8 cellular contexts compared by ENCODE assay signal in the genomic region with DNA sequence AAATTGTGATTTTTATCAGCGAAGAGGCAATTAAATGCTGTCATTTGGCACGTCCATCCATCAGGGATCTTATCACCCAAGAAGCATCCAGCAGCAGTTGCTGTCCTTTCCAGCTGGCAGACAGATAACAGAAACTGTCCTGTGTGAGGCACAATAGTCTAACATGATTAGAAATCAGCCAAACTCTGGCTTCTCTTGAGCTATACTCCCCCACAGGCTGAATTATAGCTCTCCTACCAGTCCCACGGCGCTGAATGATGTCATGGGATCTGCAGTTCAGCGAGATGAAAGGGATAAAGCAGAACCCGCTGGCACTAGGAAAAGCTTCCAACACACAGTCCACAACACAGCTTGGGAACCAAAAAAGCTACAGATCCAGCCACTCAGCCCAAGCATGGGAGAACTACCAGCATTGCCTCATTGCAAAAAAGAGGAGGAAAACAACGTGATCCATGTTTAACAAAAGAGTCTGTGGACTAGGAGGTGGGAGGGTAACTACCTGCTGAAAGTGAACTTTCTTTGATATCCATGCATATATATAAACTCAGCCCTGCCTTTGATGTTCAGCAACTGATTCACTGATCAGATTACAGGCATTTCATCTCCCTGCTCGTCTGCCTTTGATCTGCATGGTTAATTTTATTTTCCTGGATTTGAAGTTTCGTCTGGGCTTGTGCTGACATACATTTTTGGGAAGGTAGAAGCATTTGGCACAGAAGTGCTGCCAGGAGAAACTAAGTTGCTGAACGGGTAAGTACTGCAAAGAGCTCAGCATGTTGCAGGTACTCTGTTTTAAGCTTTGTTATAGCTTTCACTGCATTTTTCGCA. TPM values are rescaled to one million over a fixed set of nuclear protein-coding genes. Genes with fewer than 3 reads are reported as not detected.
A peak's percentile ranks its signal among the peaks of the same experiment; 100 is the strongest.
DNase-seq lines count a peak whose midpoint lies in the region; ATAC-seq, FAIRE-seq and TF ChIP-seq lines count a peak whose summit lies in the region.

A gene with protein sequence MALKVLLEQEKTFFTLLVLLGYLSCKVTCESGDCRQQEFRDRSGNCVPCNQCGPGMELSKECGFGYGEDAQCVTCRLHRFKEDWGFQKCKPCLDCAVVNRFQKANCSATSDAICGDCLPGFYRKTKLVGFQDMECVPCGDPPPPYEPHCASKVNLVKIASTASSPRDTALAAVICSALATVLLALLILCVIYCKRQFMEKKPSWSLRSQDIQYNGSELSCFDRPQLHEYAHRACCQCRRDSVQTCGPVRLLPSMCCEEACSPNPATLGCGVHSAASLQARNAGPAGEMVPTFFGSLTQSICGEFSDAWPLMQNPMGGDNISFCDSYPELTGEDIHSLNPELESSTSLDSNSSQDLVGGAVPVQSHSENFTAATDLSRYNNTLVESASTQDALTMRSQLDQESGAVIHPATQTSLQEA (plus strand): TSS at position 314 of the 828 bp plus-strand sequence. CDS start 19,772 bp downstream, outside the sequence.

- no peak for TF ChIP-seq POLR2A in endothelial cell of umbilical vein (IDR thresholded peaks at IDR 0.05; ENCODE audit: low read depth, low read length)

- ATAC-seq in naive thymus-derived CD4-positive, alpha-beta T cell, result peak; percentile 36

- dilution Hi-C loops in endothelial cell of umbilical vein (cut with MboI; ENCODE audit: extremely low pct_ligation_motif_present, low sequenced_read_pairs), result no loop called here

- H2AFZ ChIP-seq in endothelial cell of umbilical vein (ENCODE audit: low read depth, low read length), result no peak within 1 kb of the TSS

- POLR2A ChIA-PET in endothelial cell of umbilical vein (lab: Charles Lee), result no interaction called here
- POLR2A ChIA-PET in naive thymus-derived CD4-positive, alpha-beta T cell (lab: Charles Lee), result interaction anchor here (0.6 to 0.9 kb wide), 3 partner anchors 9 to 685 kb away, joined by 3 read pairs; no protein-coding TSS in a partner anchor

- no peak within 1 kb of the TSS for H3K4me2 ChIP-seq in endothelial cell of umbilical vein (ENCODE audit: insufficient read depth, low read length)

- H3K79me2 ChIP-seq in endothelial cell of umbilical vein (ENCODE audit: control insufficient read depth, insufficient read depth, low read length), result no peaks in the 10 kb centered on the region

- intact Hi-C loops in endothelial cell of umbilical vein (cut with micrococcal nuclease), result no loop called here
- intact Hi-C loops in naive thymus-derived CD4-positive, alpha-beta T cell (cut with micrococcal nuclease), result loop anchor here in 1 of 2 donors (10.0 kb wide), 2 partner anchors 204 to 654 kb away; no protein-coding TSS in a partner anchor

- H3K4me3 Mint-ChIP-seq in naive thymus-derived CD4-positive, alpha-beta T cell, result no peak within 1 kb of the TSS

- H3K27me3 ChIP-seq in endothelial cell of umbilical vein (ENCODE audit: control insufficient read depth in 2 of 2, insufficient read depth in 2 of 2, low read length in 2 of 2), result peaks cover 36 to 51% of the 10 kb centered on the region in 2 experiments
- peaks cover 2 to 3% of the 10 kb centered on the region in 2 donors for H3K27me3 ChIP-seq in naive thymus-derived CD4-positive, alpha-beta T cell (ENCODE audit: control insufficient read depth in 2 of 2, insufficient read depth in 2 of 2, low read length in 2 of 2)
- no peaks in the 10 kb centered on the region for H3K27me3 ChIP-seq in H7 (ENCODE audit: control insufficient read depth, insufficient read depth, low read length)

- H3K4me1 ChIP-seq in endothelial cell of umbilical vein (ENCODE audit: control insufficient read depth, extremely low read depth, insufficient read depth, low read length), result no peaks in the 10 kb centered on the region
- H3K4me1 ChIP-seq in naive thymus-derived CD4-positive, alpha-beta T cell (ENCODE audit: control insufficient read depth in 2 of 2, insufficient read depth in 2 of 2, low read length in 2 of 2), result no peaks in the 10 kb centered on the region

- no peaks in the 10 kb centered on the region for H3K9me1 ChIP-seq in endothelial cell of umbilical vein (replicated peaks; ENCODE audit: control insufficient read depth, extremely low read depth, insufficient read depth, low read length)

- no peak within 1 kb of the TSS for H3K27ac Mint-ChIP-seq in naive thymus-derived CD4-positive, alpha-beta T cell

- H3K36me3 ChIP-seq in endothelial cell of umbilical vein (ENCODE audit: control insufficient read depth in 2 of 2, extremely low read depth in 1 of 2, insufficient read depth in 2 of 2, low read length in 2 of 2), result no peaks in the 10 kb centered on the region
- no peaks in the 10 kb centered on the region for H3K36me3 ChIP-seq in naive thymus-derived CD4-positive, alpha-beta T cell (ENCODE audit: control insufficient read depth in 2 of 3, insufficient read depth in 3 of 3, low read length in 3 of 3)
- H3K36me3 ChIP-seq in H7 (replicated peaks; ENCODE audit: control insufficient read depth, insufficient read depth, low read length), result no peaks in the 10 kb centered on the region

- no peaks in the 10 kb centered on the region for H3K9me3 ChIP-seq in endothelial cell of umbilical vein (replicated peaks; ENCODE audit: control insufficient read depth, insufficient read depth, low read length)
- no peaks in the 10 kb centered on the region for H3K9me3 ChIP-seq in naive thymus-derived CD4-positive, alpha-beta T cell (ENCODE audit: control insufficient read depth in 2 of 3, low read length in 3 of 3)

- H3K9me3 Mint-ChIP-seq in naive thymus-derived CD4-positive, alpha-beta T cell, result no peaks in the 10 kb centered on the region

- peaks cover 0 to 11% (median 8%) of the 10 kb centered on the region in 7 donors for H3K4me1 Mint-ChIP-seq in naive thymus-derived CD4-positive, alpha-beta T cell

- CTCF ChIA-PET in endothelial cell of umbilical vein (lab: Charles Lee), result interaction anchor here (1.4 to 1.7 kb wide), 2 partner anchors 9 to 18 kb away, joined by 3 read pairs; no protein-coding TSS in a partner anchor
- CTCF ChIA-PET in naive thymus-derived CD4-positive, alpha-beta T cell (lab: Charles Lee), result no interaction called here

- no peak for TF ChIP-seq CTCF in endothelial cell of umbilical vein (IDR thresholded peaks at IDR 0.05; ENCODE audit: extremely low read depth in 1 of 2, insufficient read depth in 1 of 2, low read depth in 1 of 2, low read length in 2 of 2)

- H3K4me3 ChIP-seq in endothelial cell of umbilical vein (replicated peaks in 1 of 3; ENCODE audit: insufficient read depth in 1 of 3, low read depth in 1 of 3, low read length in 3 of 3) (no peak within 1 kb of the TSS), H7 (ENCODE audit: insufficient read depth, low read depth, low read length) (no peak within 1 kb of the TSS)
- no peak within 1 kb of the TSS for H3K4me3 ChIP-seq in naive thymus-derived CD4-positive, alpha-beta T cell (ENCODE audit: low read length)

- no peaks in the 10 kb centered on the region for H4K20me1 ChIP-seq in endothelial cell of umbilical vein (replicated peaks; ENCODE audit: control insufficient read depth, extremely low read depth, insufficient read depth, low read length)

- H3K36me3 Mint-ChIP-seq in naive thymus-derived CD4-positive, alpha-beta T cell, result no peaks in the 10 kb centered on the region

- peaks cover 29 to 75% (median 60%) of the 10 kb centered on the region in 5 donors for H3K27me3 Mint-ChIP-seq in naive thymus-derived CD4-positive, alpha-beta T cell

- no peak within 1 kb of the TSS for H3K9ac ChIP-seq in endothelial cell of umbilical vein (replicated peaks; ENCODE audit: extremely low read depth, insufficient read depth, low read length)

- DNase-seq in AG20443 (ENCODE audit: low spot score) (peak; percentile 75), NCI-H1694 (lab: John Stamatoyannopoulos, UW) (peak; percentile 40), endothelial cell of umbilical vein (ENCODE audit: low read depth, low spot score) (peak; percentile 8), NCI-H1436 treated with DMSO at 0.1 percent for 48 hours (lab: John Stamatoyannopoulos, UW) (no peak), H7 (no peak), H4 (ENCODE audit: low spot score) (no peak)
- DNase-seq in naive thymus-derived CD4-positive, alpha-beta T cell, result peak in 1 of 9 donors; percentile 5
- DNase-seq in activated CD8-positive, alpha-beta memory T cell treated with anti-CD3 and anti-CD28 coated beads for 24 hours, result no peak

- no TSS peak for BruUV-seq in endothelial cell of umbilical vein (replicated peaks; lab: Mats Ljungman, UMichigan)

- no peak within 1 kb of the TSS for H3K27ac ChIP-seq in endothelial cell of umbilical vein (ENCODE audit: insufficient read depth, low read depth, low read length)
- H3K27ac ChIP-seq in naive thymus-derived CD4-positive, alpha-beta T cell (ENCODE audit: low read depth, low read length), result no peak within 1 kb of the TSS

- no peak for FAIRE-seq in endothelial cell of umbilical vein (lab: Jason Lieb, UNC)

TF ChIP-seq in endothelial cell of umbilical vein, 7 proteins besides CTCF, POLR2A, EP300 and RAD21:
- no peak for TF ChIP-seq JUN (IDR thresholded peaks at IDR 0.05; ENCODE audit: borderline replicate concordance, insufficient read depth, insufficient read length, low read depth)
- TF ChIP-seq GATA2 (IDR thresholded peaks at IDR 0.05; ENCODE audit: insufficient read depth, insufficient read length, low read depth, low read length), result no peak
- TF ChIP-seq POLR2AphosphoS5 (IDR thresholded peaks at IDR 0.05; ENCODE audit: insufficient read depth, low read depth, low read length), result no peak
- peak; percentile 45 for TF ChIP-seq EZH2 (IDR thresholded peaks at IDR 0.05; ENCODE audit: borderline replicate concordance, low read depth, low read length, severe bottlenecking)
- no peak for TF ChIP-seq FOS (IDR thresholded peaks at IDR 0.05; ENCODE audit: borderline replicate concordance, insufficient read depth, low read length)
- no peak for TF ChIP-seq MYC (IDR thresholded peaks at IDR 0.05; ENCODE audit: low read depth, low read length)

RNA-seq across cellular contexts. Expression of the gene that starts here (rescaled TPM):
- 0.29 and 0.65 TPM in 2 replicates for total RNA-seq in endothelial cell of umbilical vein
- polyA plus RNA-seq in endothelial cell of umbilical vein, result 0.19 and 0.23 TPM in 2 replicates
- 0.18 and 0.28 TPM in 2 replicates for polyA plus RNA-seq in endothelial cell of umbilical vein (2011; cell fraction: cytosol; rRNA removed)
- 0.28 and 0.42 TPM in 2 replicates for polyA plus RNA-seq in endothelial cell of umbilical vein (2011; cell fraction: nucleus; rRNA removed)
- polyA plus RNA-seq in endothelial cell of umbilical vein (2012), result 0.36 and 0.38 TPM in 2 replicates
- 0.46 and 0.49 TPM in 2 replicates for polyA minus RNA-seq in endothelial cell of umbilical vein
- polyA minus RNA-seq in endothelial cell of umbilical vein (2011; cell fraction: cytosol; rRNA and poly(A)+ RNA removed), result not detected
- polyA minus RNA-seq in endothelial cell of umbilical vein (2011; cell fraction: nucleus; rRNA and poly(A)+ RNA removed), result 0.14 and 0.67 TPM in 2 replicates
- total RNA-seq in naive thymus-derived CD4-positive, alpha-beta T cell, result under 1 TPM in 2 of 5 experiments, not detected in 3; 0.10 to 0.24 TPM
- not detected for polyA plus RNA-seq in naive thymus-derived CD4-positive, alpha-beta T cell
- total RNA-seq in H7 (2014; rRNA removed; shearing (Covaris generic)), result 0.22 and 0.31 TPM in 2 replicates
- total RNA-seq in H4 (2014; rRNA removed; shearing (Covaris generic)), result 0.12 and 0.33 TPM in 2 replicates

Comparison
In these comparisons a context has a peak if more than half of its experiments do, and no peak if none do; other contexts are left out.
1. Peak in DNase-seq in endothelial cell of umbilical vein; RNA of the gene not detected or under 1 TPM.
2. Peak in ATAC-seq in naive thymus-derived CD4-positive, alpha-beta T cell; RNA of the gene not detected or under 1 TPM.
3. DNase-seq: peak in AG20443 (single experiment) and NCI-H1694 (single experiment); none in NCI-H1436 treated with DMSO at 0.1 percent for 48 hours (single experiment), activated CD8-positive, alpha-beta memory T cell treated with anti-CD3 and anti-CD28 coated beads for 24 hours (single experiment), H7 (single experiment) and H4 (single experiment).